9 cellular contexts compared by ENCODE assay signal in the genomic region with DNA sequence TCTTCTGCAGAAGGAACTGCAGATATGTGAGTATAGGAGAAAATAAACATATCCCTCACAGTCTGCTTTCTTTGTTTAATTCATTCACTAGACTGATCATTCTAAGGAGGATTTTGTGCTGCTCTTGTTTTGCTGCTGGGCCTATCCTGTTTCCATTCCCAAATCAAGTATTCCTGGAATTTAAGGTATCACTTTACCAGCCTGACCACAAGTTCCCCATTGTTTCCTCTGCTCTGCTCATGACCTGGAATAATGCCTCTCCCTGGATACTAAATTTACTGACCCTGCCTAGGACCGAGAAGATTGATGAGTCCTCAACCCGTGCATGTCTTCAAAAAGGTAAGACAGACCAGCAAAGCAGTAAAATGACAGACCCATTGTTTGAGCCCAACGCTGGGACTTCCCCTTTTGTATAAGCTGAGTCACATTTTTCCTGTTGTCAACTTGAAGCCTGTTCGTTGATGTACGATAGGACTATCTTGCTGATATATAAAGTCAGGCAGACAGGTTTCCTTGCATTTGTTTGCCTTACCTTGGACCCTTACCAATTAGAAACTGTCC.
DNase-seq lines count a peak whose midpoint lies in the region; ATAC-seq and TF ChIP-seq lines count a peak whose summit lies in the region.
"Had no signal": no experiment of that assay in that cellular context is flagged by ENCODE, and none has a peak within 500 bp of the region (broad histone marks: within the 10 kb centered on the region; RNA-seq: fewer than 3 reads in every experiment).

No MANE protein-coding gene starts in this region.

- peak; percentile 82 for DNase-seq in GF-D8 (lab: John Stamatoyannopoulos, UW)
- peak; percentile 9 for DNase-seq in activated CD4-positive, CD25-positive, alpha-beta regulatory T cell treated with anti-CD3 and anti-CD28 coated beads, Interleukin-2, amount 50 U/mL, for 16 hours (ENCODE audit: low read depth, low spot score)
- DNase-seq in germinal center (ENCODE audit: low spot score): peak; percentile 24
- DNase-seq in NCI-H82 treated with DMSO at 0.1 percent for 48 hours (lab: John Stamatoyannopoulos, UW; ENCODE audit: unreplicated experiment): no peak
- DNase-seq in NCI-H2081 (lab: John Stamatoyannopoulos, UW): no peak

- peak overlapping the region in 15 of 21 experiments; percentile 7 to 81 (median 53) for H3K27ac ChIP-seq in skin epidermis
- H3K27ac ChIP-seq: parathyroid adenoma had no signal

- no peak for TF ChIP-seq RAD21 in Ishikawa (IDR thresholded peaks at IDR 0.05; ENCODE audit: low read depth)

- TF ChIP-seq EP300 in Ishikawa (IDR thresholded peaks at IDR 0.05; ENCODE audit: borderline replicate concordance): peak; percentile 85

- H3K4me3 ChIP-seq in skin epidermis: no peak overlapping the region

- ATAC-seq in GM21529 (IDR thresholded peaks at IDR 0.05; ENCODE audit: unreplicated experiment): peak; percentile 29

TF ChIP-seq in Ishikawa, 13 proteins besides CTCF, POLR2A, EP300 and RAD21:
- TF ChIP-seq NFIC (IDR thresholded peaks at IDR 0.05): peak; percentile 52; the same call in 1 of the 2 replicates
- peak; percentile 99 for TF ChIP-seq TEAD4 (IDR thresholded peaks at IDR 0.05)
- TF ChIP-seq YY1 (IDR thresholded peaks at IDR 0.05; ENCODE audit: low read depth): peak; percentile 50; the same call in 1 of the 2 replicates
- peak; percentile 83 for TF ChIP-seq TCF12 (IDR thresholded peaks at IDR 0.05; ENCODE audit: low read depth)
- peak; percentile 74; the same call in 1 of the 2 replicates for TF ChIP-seq FOXM1 (IDR thresholded peaks at IDR 0.05; ENCODE audit: borderline replicate concordance, low read depth)
- TF ChIP-seq ZBTB7A (IDR thresholded peaks at IDR 0.05; ENCODE audit: low read depth): no peak
- TF ChIP-seq, protein P1, sequence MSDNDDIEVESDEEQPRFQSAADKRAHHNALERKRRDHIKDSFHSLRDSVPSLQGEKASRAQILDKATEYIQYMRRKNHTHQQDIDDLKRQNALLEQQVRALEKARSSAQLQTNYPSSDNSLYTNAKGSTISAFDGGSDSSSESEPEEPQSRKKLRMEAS (IDR thresholded peaks at IDR 0.05): peak; percentile 49; the same call in 1 of the 2 replicates
- no peak for TF ChIP-seq TAF1 (IDR thresholded peaks at IDR 0.05; ENCODE audit: low read depth)

Comparison
In these comparisons a context has a peak if more than half of its experiments do, and no peak if none do; other contexts are left out.
1. DNase-seq: peak in GF-D8 (single experiment), activated CD4-positive, CD25-positive, alpha-beta regulatory T cell treated with anti-CD3 and anti-CD28 coated beads, Interleukin-2, amount 50 U/mL, for 16 hours (single experiment) and germinal center (single experiment); none in NCI-H82 treated with DMSO at 0.1 percent for 48 hours (single experiment) and NCI-H2081 (0 of 2).